ENCODE assay signal across 2 cellular contexts in genomic region chr3:128573160-128573559, GRCh38.
TF ChIP-seq lines count a peak whose summit lies in the region.

No MANE protein-coding gene starts in this region.

TF ChIP-seq in SK-N-SH, 30 proteins besides CTCF, POLR2A, EP300 and RAD21 (continued from another document):
- TF ChIP-seq REST (IDR thresholded peaks at IDR 0.05; ENCODE audit: low read depth, low read length) (no peak), JUND (IDR thresholded peaks at IDR 0.05) (no peak), FOXM1 (IDR thresholded peaks at IDR 0.05; ENCODE audit: low read depth) (no peak), ZBTB33 (IDR thresholded peaks at IDR 0.05; ENCODE audit: borderline replicate concordance, low read depth) (no peak), TAF1 (IDR thresholded peaks at IDR 0.05; ENCODE audit: borderline replicate concordance, low read depth, low read length) (no peak), MEF2A (IDR thresholded peaks at IDR 0.05; ENCODE audit: borderline replicate concordance, low read depth) (no peak), USF2 (IDR thresholded peaks at IDR 0.05; ENCODE audit: borderline replicate concordance, low read depth, low read length) (no peak), GABPA (IDR thresholded peaks at IDR 0.05; ENCODE audit: low read depth) (no peak)

TF ChIP-seq in SK-N-SH treated with all-trans-retinoic acid at 6 μM for 48 hours, 23 proteins besides CTCF, POLR2A, EP300 and RAD21 (continued from another document):
- TF ChIP-seq POU6F1 (CRISPR knock-in tag; IDR thresholded peaks at IDR 0.05; ENCODE audit: borderline replicate concordance, low read depth) (no peak), ISL1 (CRISPR knock-in tag; IDR thresholded peaks at IDR 0.05) (no peak), TCF4 (CRISPR knock-in tag; IDR thresholded peaks at IDR 0.05; ENCODE audit: borderline replicate concordance) (no peak), CREB5 (CRISPR knock-in tag; IDR thresholded peaks at IDR 0.05; ENCODE audit: low read depth) (no peak), ZNF565 (CRISPR knock-in tag; conservative IDR thresholded peaks at IDR 0.05; ENCODE audit: low read depth) (no peak), ESRRG (CRISPR knock-in tag; IDR thresholded peaks at IDR 0.05) (no peak), TSHZ2 (CRISPR knock-in tag; IDR thresholded peaks at IDR 0.05) (no peak), ZNF8 (CRISPR knock-in tag; IDR thresholded peaks at IDR 0.05) (no peak)
TF ChIP-seq in SK-N-SH treated with all-trans-retinoic acid at 6 μM for 48 hours: peak in this region for 0.
